ENCODE assay signal across 9 cellular contexts in the genomic region with DNA sequence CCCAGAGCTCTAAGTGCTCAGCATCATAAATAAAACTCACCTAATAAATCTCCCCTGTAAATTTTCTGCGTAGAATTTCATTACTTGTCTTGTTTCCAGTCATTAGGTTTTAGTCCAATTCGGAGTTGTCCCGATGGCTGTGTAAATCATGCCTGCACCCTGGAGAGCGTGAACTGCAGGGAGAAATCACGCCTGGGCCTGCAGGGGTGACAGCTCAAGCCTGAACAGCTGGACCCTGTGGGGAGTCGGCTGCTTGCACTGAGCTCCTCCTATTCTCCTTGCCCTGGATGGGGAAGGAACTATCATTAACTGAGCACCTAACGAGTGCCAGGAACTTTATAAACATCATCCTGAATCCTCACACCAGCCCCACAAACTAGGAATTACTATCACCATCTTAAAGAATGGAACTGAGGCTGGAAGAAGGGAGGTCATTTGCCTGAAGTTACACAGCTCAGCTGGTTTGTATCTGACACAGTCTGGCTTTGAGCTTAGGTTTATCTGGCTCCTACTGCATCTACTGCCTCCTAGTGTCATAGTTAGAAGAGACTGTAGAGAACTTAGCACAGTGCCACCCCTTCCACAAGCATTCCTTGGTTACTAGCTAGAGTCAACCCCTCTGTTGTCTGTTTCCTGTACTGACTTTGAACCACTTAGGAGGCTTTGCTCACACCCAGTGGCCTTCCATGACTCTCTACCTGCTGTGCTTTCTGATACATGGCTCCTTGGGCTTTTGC. TPM values are rescaled to one million over a fixed set of nuclear protein-coding genes. Genes with fewer than 3 reads are reported as not detected.
A peak's percentile ranks its signal among the peaks of the same experiment; 100 is the strongest.
DNase-seq lines count a peak whose midpoint lies in the region; ATAC-seq and TF ChIP-seq lines count a peak whose summit lies in the region.
"Had no signal": no experiment of that assay in that cellular context is flagged by ENCODE, and none has a peak within 500 bp of the region (broad histone marks: within the 10 kb centered on the region; RNA-seq: fewer than 3 reads in every experiment).

No MANE protein-coding gene starts in this region.

- peaks cover 8% of the 10 kb centered on the region for H3K79me2 ChIP-seq in neural progenitor cell (ENCODE audit: low read depth)

- H3K4me2 ChIP-seq in neural progenitor cell, result no peak overlapping the region

- DNase-seq in DMS153 (lab: John Stamatoyannopoulos, UW) (peak; percentile 16), DMS153 treated with DMSO at 0.1 percent for 48 hours (lab: John Stamatoyannopoulos, UW; ENCODE audit: unreplicated experiment) (no peak), KBM-7 (peak; percentile 25), brain microvascular endothelial cell (peak; percentile 35), neural progenitor cell (ENCODE audit: low spot score) (no peak), CD14-positive monocyte (ENCODE audit: low spot score) (no peak)
- no peak for DNase-seq in stimulated activated naive CD4-positive, alpha-beta T cell (lab: John Stamatoyannopoulos, UW)
- DNase-seq: stimulated activated CD4-positive, alpha-beta T cell treated with anti-CD3 and anti-CD28 coated beads, Interleukin-2, amount 100 ng/mL, for 48 hours had no signal

- peak; percentile 73 for TF ChIP-seq CTCF in brain microvascular endothelial cell (IDR thresholded peaks at IDR 0.05; ENCODE audit: low read depth, low read length, missing control alignments)
- peak; percentile 45 for TF ChIP-seq CTCF in neural progenitor cell (IDR thresholded peaks at IDR 0.05)
- TF ChIP-seq CTCF in CD14-positive monocyte (IDR thresholded peaks at IDR 0.05), result no peak

- peaks cover 17% of the 10 kb centered on the region for H3K27me3 ChIP-seq in brain microvascular endothelial cell (replicated peaks)
- no peaks in the 10 kb centered on the region for H3K27me3 ChIP-seq in neural progenitor cell

- H3K4me1 ChIP-seq in neural progenitor cell, result peaks cover 30% of the 10 kb centered on the region

- H3K4me3 Mint-ChIP-seq in neural progenitor cell (peak overlapping the region; percentile 39), CD14-positive monocyte (no peak overlapping the region)

- ATAC-seq in GM18505 (IDR thresholded peaks at IDR 0.05; ENCODE audit: unreplicated experiment), result no peak

- TF ChIP-seq POLR2A in GM18505 (IDR thresholded peaks at IDR 0.05; ENCODE audit: borderline replicate concordance, extremely low read depth, insufficient read depth, insufficient read length), result no peak

- H3K27me3 Mint-ChIP-seq in neural progenitor cell (ENCODE audit: insufficient read depth, low read depth) (peaks cover 25% of the 10 kb centered on the region), CD14-positive monocyte (ENCODE audit: low read depth in 3 of 3) (peaks cover 3 to 15% (median 12%) of the 10 kb centered on the region in 3 donors)

- H3K36me3 Mint-ChIP-seq in neural progenitor cell, result no peaks in the 10 kb centered on the region
- no peaks in the 10 kb centered on the region for H3K36me3 Mint-ChIP-seq in CD14-positive monocyte

- intact Hi-C loops in CD14-positive monocyte (cut with micrococcal nuclease), result no loop called here

- H4K20me1 ChIP-seq in neural progenitor cell (ENCODE audit: low read depth), result peaks cover 57% of the 10 kb centered on the region

- no peaks in the 10 kb centered on the region for H3K9me3 Mint-ChIP-seq in neural progenitor cell
- H3K9me3 Mint-ChIP-seq in CD14-positive monocyte, result peaks cover 0 to 2% (median 0%) of the 10 kb centered on the region in 7 donors

- in situ Hi-C loops in KBM-7 (cut with MboI; ENCODE audit: low pct_unique_long_range_greater_than_20kb, low sequenced_read_pairs), result no loop called here
- in situ Hi-C loops in brain microvascular endothelial cell (cut with HindIII; ENCODE audit: low pct_ligation_motif_present, low sequenced_read_pairs), result no loop called here

- H3K9me3 ChIP-seq in neural progenitor cell (ENCODE audit: low read depth), result no peaks in the 10 kb centered on the region

- no peak overlapping the region for H3K9ac ChIP-seq in neural progenitor cell

- H3K4me3 ChIP-seq in brain microvascular endothelial cell (ENCODE audit: low read depth, low read length) (no peak overlapping the region), neural progenitor cell (no peak overlapping the region)

- H3K4me1 Mint-ChIP-seq in neural progenitor cell (peaks cover 72% of the 10 kb centered on the region), CD14-positive monocyte (no peaks in the 10 kb centered on the region)

- H3K36me3 ChIP-seq in brain microvascular endothelial cell (replicated peaks) (no peaks in the 10 kb centered on the region), neural progenitor cell (no peaks in the 10 kb centered on the region)

- no peak overlapping the region for H3K27ac ChIP-seq in brain microvascular endothelial cell
- no peak overlapping the region for H3K27ac ChIP-seq in neural progenitor cell

- H2AFZ ChIP-seq in neural progenitor cell (replicated peaks), result no peak overlapping the region

- peaks cover 11% of the 10 kb centered on the region for H3F3A ChIP-seq in neural progenitor cell (ENCODE audit: low read depth)

- H3K27ac Mint-ChIP-seq in neural progenitor cell (peak overlapping the region; percentile 19), CD14-positive monocyte (no peak overlapping the region)

RNA-seq across cellular contexts. Expression of gene POU3F1, which starts 25.1 kb away (rescaled TPM):
- 16.5 and 44.6 TPM in 2 replicates for total RNA-seq in neural progenitor cell (ENCODE audit: low replicate concordance)
- not detected for polyA plus RNA-seq in CD14-positive monocyte

RNA-seq across cellular contexts. Expression of gene UTP11, which starts 59.2 kb away (rescaled TPM):
- 52.4 and 86.0 TPM in 2 replicates for total RNA-seq in neural progenitor cell (ENCODE audit: low replicate concordance)
- 10 to 100 TPM; 20.5 to 26.0 TPM for polyA plus RNA-seq in CD14-positive monocyte

Comparison
In these comparisons a context has a peak if more than half of its experiments do, and no peak if none do; other contexts are left out.
1. DNase-seq: peak in DMS153 (single experiment), KBM-7 (single experiment) and brain microvascular endothelial cell (single experiment); none in DMS153 treated with DMSO at 0.1 percent for 48 hours (single experiment), neural progenitor cell (single experiment), CD14-positive monocyte (single experiment) and stimulated activated naive CD4-positive, alpha-beta T cell (0 of 6).